11 cellular contexts compared by ENCODE assay signal in genomic region chr16:27729516-27730304, GRCh38.
A peak's percentile ranks its signal among the peaks of the same experiment; 100 is the strongest.
DNase-seq lines count a peak whose midpoint lies in the region; ATAC-seq and TF ChIP-seq lines count a peak whose summit lies in the region.
"Had no signal": no experiment of that assay in that cellular context is flagged by ENCODE, and none has a peak within 500 bp of the region (broad histone marks: within the 10 kb centered on the region; RNA-seq: fewer than 3 reads in every experiment).

No MANE protein-coding gene starts in this region.

- H3K9me3 Mint-ChIP-seq in progenitor cell of endocrine pancreas (ENCODE audit: low read depth): no peaks in the 10 kb centered on the region
- H3K9me3 Mint-ChIP-seq: activated CD8-positive, alpha-beta T cell treated with anti-CD3 and anti-CD28 coated beads for 36 hours had no signal

- no peak overlapping the region for H3K56ac ChIP-seq in IMR-90 (ENCODE audit: extremely low read depth, insufficient read depth, low read length)

- no peak overlapping the region for H2BK20ac ChIP-seq in IMR-90 (ENCODE audit: low read depth, low read length)

- WGBS in IMR-90 (ENCODE audit: extremely low coverage in 2 of 2, insufficient read length in 1 of 2), 2 experiments: 50% methylated on average over 8 of the region's 10 CpGs; no CpG with 5 or more reads in 1 of the 2 experiments

- H3K36me3 Mint-ChIP-seq in progenitor cell of endocrine pancreas (ENCODE audit: insufficient read depth): peaks cover 19% of the 10 kb centered on the region

- 0 out of 2 replicates have a peak, but pooled peaks cover 3% of the 10 kb centered on the region for H3K9me1 ChIP-seq in IMR-90 (ENCODE audit: insufficient read depth, low read length)

- ATAC-seq in IMR-90 (ENCODE audit: low read depth): peak; percentile 87
- ATAC-seq in GM21786 (IDR thresholded peaks at IDR 0.05; ENCODE audit: unreplicated experiment): no peak
- ATAC-seq: activated CD8-positive, alpha-beta T cell treated with anti-CD3 and anti-CD28 coated beads for 36 hours; stimulated activated naive CD8-positive, alpha-beta T cell treated with anti-CD3 and anti-CD28 coated beads, Interleukin-15, Interleukin-2, amounts not matched to agents 100 U/mL and 50 U/mL, for 24 hours had no signal

- H2BK120ac ChIP-seq in IMR-90 (ENCODE audit: low read depth, low read length): no peak overlapping the region

- no peaks in the 10 kb centered on the region for H3K27me3 Mint-ChIP-seq in progenitor cell of endocrine pancreas
- H3K27me3 Mint-ChIP-seq: activated CD8-positive, alpha-beta T cell treated with anti-CD3 and anti-CD28 coated beads for 36 hours had no signal

- H2BK5ac ChIP-seq in IMR-90 (ENCODE audit: low read depth, low read length, poor library complexity, severe bottlenecking): no peak overlapping the region

- POLR2A ChIA-PET in IMR-90 (lab: Charles Lee; ENCODE audit: unreplicated experiment): no interaction called here

- peaks cover 12% of the 10 kb centered on the region; the same call in 1 of the 2 replicates for H3K36me3 ChIP-seq in IMR-90 (ENCODE audit: control insufficient read depth, insufficient read depth, low read length)

- H3K4me3 Mint-ChIP-seq in progenitor cell of endocrine pancreas (ENCODE audit: low read depth): no peak overlapping the region
- H3K4me3 Mint-ChIP-seq: activated CD8-positive, alpha-beta T cell treated with anti-CD3 and anti-CD28 coated beads for 36 hours had no signal

- TF ChIP-seq POLR2A in IMR-90 (IDR thresholded peaks at IDR 0.05; ENCODE audit: low read depth, low read length): no peak

- H3K4me1 ChIP-seq in IMR-90 (ENCODE audit: control insufficient read depth, insufficient read depth, low read length): peaks cover 4% of the 10 kb centered on the region

- in situ Hi-C loops in IMR-90 (cut with MboI; ENCODE audit: low sequenced_read_pairs): no loop called here

- H2BK15ac ChIP-seq in IMR-90 (ENCODE audit: low read depth, low read length): no peak overlapping the region

- H2AFZ ChIP-seq in IMR-90 (replicated peaks; ENCODE audit: low read length, poor library complexity): peak overlapping the region; percentile 38

- H3K27ac ChIP-seq in IMR-90 (ENCODE audit: insufficient read depth, low read length): no peak overlapping the region

- CTCF ChIA-PET in IMR-90 (lab: Yijun Ruan, JAX): interaction anchor here (0.8 to 1.0 kb wide), 2 partner anchors 9 to 309 kb away, joined by 3 read pairs; no protein-coding TSS in a partner anchor

- no peak overlapping the region for H4K5ac ChIP-seq in IMR-90 (ENCODE audit: low read depth, low read length)

- no peak for TF ChIP-seq CTCF in IMR-90 (conservative IDR thresholded peaks at IDR 0.05; ENCODE audit: low read depth, low read length)
- no peak for TF ChIP-seq CTCF in fibroblast of pulmonary artery (IDR thresholded peaks at IDR 0.05; ENCODE audit: low read length, missing control alignments)
- no peak for TF ChIP-seq CTCF in progenitor cell of endocrine pancreas (IDR thresholded peaks at IDR 0.05; ENCODE audit: unreplicated experiment)
- no peak for TF ChIP-seq CTCF in GM10266 (IDR thresholded peaks at IDR 0.05; ENCODE audit: control insufficient read depth, insufficient read depth, low read depth, missing control alignments)

- no peak overlapping the region for H3K23ac ChIP-seq in IMR-90 (ENCODE audit: low read depth, low read length)

- no TSS peak for BruUV-seq in IMR-90 (replicated peaks; lab: Mats Ljungman, UMichigan)

- DNase-seq in IMR-90 (peak; percentile 55), OCI-M1 (lab: John Stamatoyannopoulos, UW) (peak; percentile 92), fibroblast of pulmonary artery (ENCODE audit: low read depth) (peak; percentile 42), progenitor cell of endocrine pancreas (ENCODE audit: low spot score, unreplicated experiment) (no peak), GM10266 (ENCODE audit: extremely low spot score) (no peak), COLO668 (lab: John Stamatoyannopoulos, UW; ENCODE audit: unreplicated experiment) (no peak)
- DNase-seq: activated CD8-positive, alpha-beta T cell treated with anti-CD3 and anti-CD28 coated beads for 36 hours; DMS79; NCI-H1092 treated with DMSO at 0.1 percent for 48 hours; stimulated activated naive CD8-positive, alpha-beta T cell treated with anti-CD3 and anti-CD28 coated beads, Interleukin-15, Interleukin-2, amounts not matched to agents 100 U/mL and 50 U/mL, for 24 hours had no signal

- no peak overlapping the region for H3K14ac ChIP-seq in IMR-90 (replicated peaks; ENCODE audit: low read depth, low read length)

- H3K4me1 Mint-ChIP-seq in progenitor cell of endocrine pancreas (ENCODE audit: low read depth): no peaks in the 10 kb centered on the region

- H3K18ac ChIP-seq in IMR-90 (ENCODE audit: low read depth, low read length): no peak overlapping the region

- H4K91ac ChIP-seq in IMR-90 (ENCODE audit: insufficient read depth, low read depth, low read length): no peak overlapping the region

- no peaks in the 10 kb centered on the region for H3K27me3 ChIP-seq in IMR-90 (ENCODE audit: control insufficient read depth, insufficient read depth, low read length)

- intact Hi-C loops in IMR-90 (cut with micrococcal nuclease): no loop called here

- H2AK5ac ChIP-seq in IMR-90 (ENCODE audit: low read depth, low read length): no peak overlapping the region

- dilution Hi-C loops in IMR-90 (cut with HindIII; ENCODE audit: low sequenced_read_pairs, unreplicated experiment): no loop called here

- no peak for TF ChIP-seq RAD21 in IMR-90 (IDR thresholded peaks at IDR 0.05; ENCODE audit: low read length)

- H3K4me3 ChIP-seq in IMR-90 (ENCODE audit: insufficient read depth, low read depth, low read length) (no peak overlapping the region), fibroblast of pulmonary artery (replicated peaks; ENCODE audit: low read depth, low read length) (no peak overlapping the region)

- H3K27ac Mint-ChIP-seq in progenitor cell of endocrine pancreas: peak overlapping the region; percentile 27

- H3K4ac ChIP-seq in IMR-90 (ENCODE audit: low read depth, low read length): no peak overlapping the region

- H3K9ac ChIP-seq in IMR-90 (ENCODE audit: low read depth, low read length): no peak overlapping the region

- H4K8ac ChIP-seq in IMR-90 (ENCODE audit: low read depth in 2 of 2, low read length in 2 of 2): no peak overlapping the region

- no peaks in the 10 kb centered on the region for H3K79me1 ChIP-seq in IMR-90 (ENCODE audit: low read depth in 1 of 2, low read length in 2 of 2)

- no peak overlapping the region for H3K4me2 ChIP-seq in IMR-90 (ENCODE audit: low read depth, low read length)

- H3K9me3 ChIP-seq in IMR-90 (ENCODE audit: control insufficient read depth, insufficient read depth, low read length): no peaks in the 10 kb centered on the region

- no peak overlapping the region for H2AK9ac ChIP-seq in IMR-90 (replicated peaks; ENCODE audit: low read depth, low read length, poor library complexity)

- H4K20me1 ChIP-seq in IMR-90 (ENCODE audit: insufficient read depth, low read length): no peaks in the 10 kb centered on the region

TF ChIP-seq in IMR-90, 13 proteins besides CTCF, POLR2A, EP300 and RAD21:
- no peak for TF ChIP-seq USF2 (IDR thresholded peaks at IDR 0.05; ENCODE audit: low read depth, low read length)
- TF ChIP-seq MAFK (IDR thresholded peaks at IDR 0.05; ENCODE audit: low read depth, low read length): no peak
- no peak for TF ChIP-seq ELK1 (IDR thresholded peaks at IDR 0.05; ENCODE audit: borderline replicate concordance, low read depth, low read length)
- TF ChIP-seq NFE2L2 (IDR thresholded peaks at IDR 0.05; ENCODE audit: low read depth, low read length): no peak
- TF ChIP-seq MXI1 (IDR thresholded peaks at IDR 0.05; ENCODE audit: borderline replicate concordance, low read depth, low read length): no peak
- no peak for TF ChIP-seq SMC3 (IDR thresholded peaks at IDR 0.05; ENCODE audit: low read depth, low read length)
- TF ChIP-seq CHD1 (IDR thresholded peaks at IDR 0.05; ENCODE audit: low read depth, low read length): no peak
- no peak for TF ChIP-seq FOS (IDR thresholded peaks at IDR 0.05; ENCODE audit: low read depth, low read length)
- TF ChIP-seq MAZ (IDR thresholded peaks at IDR 0.05; ENCODE audit: borderline replicate concordance, low read depth, low read length): no peak
- TF ChIP-seq RFX5 (IDR thresholded peaks at IDR 0.05; ENCODE audit: low read depth, low read length): no peak
- TF ChIP-seq RCOR1 (IDR thresholded peaks at IDR 0.05; ENCODE audit: insufficient replicate concordance, low read length): no peak
- no peak for TF ChIP-seq BHLHE40 (IDR thresholded peaks at IDR 0.05; ENCODE audit: low read depth, low read length)
- no peak for TF ChIP-seq CEBPB (IDR thresholded peaks at IDR 0.05; ENCODE audit: low read depth, low read length)

Comparison
In these comparisons a context has a peak if more than half of its experiments do, and no peak if none do; other contexts are left out.
1. DNase-seq: peak in IMR-90 (single experiment), OCI-M1 (single experiment) and fibroblast of pulmonary artery (single experiment); none in progenitor cell of endocrine pancreas (single experiment), GM10266 (single experiment) and COLO668 (single experiment).